ENCODE assay signal across 8 cellular contexts in the genomic region with DNA sequence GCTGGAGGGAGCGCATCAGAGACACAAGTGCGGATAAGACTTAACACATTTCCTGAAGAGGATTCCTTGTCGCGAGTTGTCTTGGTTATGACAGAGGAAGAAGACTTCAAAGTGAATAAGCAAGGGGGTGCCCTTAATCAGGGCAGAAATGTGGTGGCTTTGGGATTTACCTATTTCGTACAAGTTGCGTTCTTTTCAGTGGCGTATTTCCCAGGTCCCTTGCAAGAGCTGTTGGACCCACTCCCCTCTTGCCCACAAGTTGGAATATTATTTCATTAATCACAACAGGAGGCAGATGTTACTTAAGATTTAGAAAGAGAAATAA.
DNase-seq lines count a peak whose midpoint lies in the region; ATAC-seq and TF ChIP-seq lines count a peak whose summit lies in the region.

No MANE protein-coding gene starts in this region.

- peak overlapping the region; percentile 72 to 77 for H3K4me3 ChIP-seq in body of pancreas
- H3K4me3 ChIP-seq in right lobe of liver: peak overlapping the region; percentile 56 to 80 (median 68)
- H3K4me3 ChIP-seq in thymus (ENCODE audit: low read length): peak overlapping the region; percentile 39

- peaks cover 3% of the 10 kb centered on the region for H3K4me1 Mint-ChIP-seq in activated CD4-positive, alpha-beta T cell treated with anti-CD3 and anti-CD28 coated beads, Interleukin-2, amount 10 ng/mL, durations not matched to agents 7 days and 5 days

- intact Hi-C loops in body of pancreas (cut with DNase I): no loop called here
- intact Hi-C loops in right lobe of liver (cut with DNase I): no loop called here

- H3K9me3 ChIP-seq in body of pancreas: no peaks in the 10 kb centered on the region
- H3K9me3 ChIP-seq in right lobe of liver: no peaks in the 10 kb centered on the region
- H3K9me3 ChIP-seq in thymus (ENCODE audit: control insufficient read depth): no peaks in the 10 kb centered on the region

- no peaks in the 10 kb centered on the region for H3K9me3 Mint-ChIP-seq in activated CD4-positive, alpha-beta T cell treated with anti-CD3 and anti-CD28 coated beads, Interleukin-2, amount 10 ng/mL, durations not matched to agents 7 days and 5 days

- CTCF ChIA-PET in activated CD4-positive, alpha-beta T cell treated with anti-CD3 and anti-CD28 coated beads, Interleukin-2, amount 10 ng/mL, durations not matched to agents 7 days and 5 days (lab: Charles Lee): no interaction called here

- no peak overlapping the region for H3K27ac Mint-ChIP-seq in activated CD4-positive, alpha-beta T cell treated with anti-CD3 and anti-CD28 coated beads, Interleukin-2, amount 10 ng/mL, durations not matched to agents 7 days and 5 days

- H3K36me3 ChIP-seq in body of pancreas (replicated peaks in 1 of 2; ENCODE audit: insufficient read depth in 1 of 2, low read depth in 2 of 2): no peaks in the 10 kb centered on the region
- no peaks in the 10 kb centered on the region for H3K36me3 ChIP-seq in right lobe of liver
- H3K36me3 ChIP-seq in thymus (ENCODE audit: control insufficient read depth, insufficient read depth): no peaks in the 10 kb centered on the region

- H3K27ac ChIP-seq in body of pancreas (peak overlapping the region; percentile 77 to 97 (median 94)), right lobe of liver (peak overlapping the region; percentile 84 to 95 (median 95)), thymus (ENCODE audit: low read depth) (no peak overlapping the region)

- H3K36me3 Mint-ChIP-seq in activated CD4-positive, alpha-beta T cell treated with anti-CD3 and anti-CD28 coated beads, Interleukin-2, amount 10 ng/mL, durations not matched to agents 7 days and 5 days (ENCODE audit: low read depth): no peaks in the 10 kb centered on the region

- H3K27me3 Mint-ChIP-seq in activated CD4-positive, alpha-beta T cell treated with anti-CD3 and anti-CD28 coated beads, Interleukin-2, amount 10 ng/mL, durations not matched to agents 7 days and 5 days: peaks cover 17% of the 10 kb centered on the region

- H3K27me3 ChIP-seq in body of pancreas (no peaks in the 10 kb centered on the region), right lobe of liver (no peaks in the 10 kb centered on the region), thymus (ENCODE audit: control insufficient read depth, insufficient read depth) (peaks cover 5% of the 10 kb centered on the region)

- DNase-seq in activated CD4-positive, alpha-beta T cell treated with anti-CD3 and anti-CD28 coated beads, Interleukin-2, amount 10 ng/mL, durations not matched to agents 7 days and 5 days: no peak
- no peak for DNase-seq in activated CD4-positive, alpha-beta T cell treated with anti-CD3 and anti-CD28 coated beads, Interleukin-2, amount 50 U/mL, for 1 hour
- no peak for DNase-seq in body of pancreas
- DNase-seq in right lobe of liver: no peak
- no peak for DNase-seq in NK-92 (lab: John Stamatoyannopoulos, UW; ENCODE audit: unreplicated experiment)
- DNase-seq in NCI-H748 (lab: John Stamatoyannopoulos, UW; ENCODE audit: unreplicated experiment): no peak
- DNase-seq in SK-N-DZ (ENCODE audit: low spot score): no peak

- peak in 2 of 7 experiments; percentile 3 for TF ChIP-seq CTCF in body of pancreas (IDR thresholded peaks at IDR 0.05)
- peak in 1 of 4 donors; percentile 2 for TF ChIP-seq CTCF in right lobe of liver (IDR thresholded peaks at IDR 0.05)

- TF ChIP-seq POLR2A in body of pancreas (IDR thresholded peaks at IDR 0.05) (no peak), right lobe of liver (IDR thresholded peaks at IDR 0.05) (no peak)

- H3K4me3 Mint-ChIP-seq in activated CD4-positive, alpha-beta T cell treated with anti-CD3 and anti-CD28 coated beads, Interleukin-2, amount 10 ng/mL, durations not matched to agents 7 days and 5 days: peak overlapping the region; percentile 33

- peaks cover 6% of the 10 kb centered on the region for H3K4me1 ChIP-seq in body of pancreas
- no peaks in the 10 kb centered on the region for H3K4me1 ChIP-seq in right lobe of liver
- no peaks in the 10 kb centered on the region for H3K4me1 ChIP-seq in thymus (ENCODE audit: control insufficient read depth, insufficient read depth, low read length)

- no peak for ATAC-seq in body of pancreas
- peak in 1 of 4 donors; percentile 30 for ATAC-seq in right lobe of liver

- POLR2A ChIA-PET in activated CD4-positive, alpha-beta T cell treated with anti-CD3 and anti-CD28 coated beads, Interleukin-2, amount 10 ng/mL, durations not matched to agents 7 days and 5 days (lab: Charles Lee): no interaction called here

- WGBS in body of pancreas, 2 donors: 5 to 7% methylated on average over 7 of the region's 7 CpGs
- WGBS in right lobe of liver (ENCODE audit: insufficient coverage, low coverage, low lambda C conversion rate, missing lambda C conversion rate): 2% methylated on average over 7 of the region's 7 CpGs
- WGBS in thymus: 21% methylated on average over 7 of the region's 7 CpGs
